1 cellular context compared by ENCODE assay signal in the genomic region with DNA sequence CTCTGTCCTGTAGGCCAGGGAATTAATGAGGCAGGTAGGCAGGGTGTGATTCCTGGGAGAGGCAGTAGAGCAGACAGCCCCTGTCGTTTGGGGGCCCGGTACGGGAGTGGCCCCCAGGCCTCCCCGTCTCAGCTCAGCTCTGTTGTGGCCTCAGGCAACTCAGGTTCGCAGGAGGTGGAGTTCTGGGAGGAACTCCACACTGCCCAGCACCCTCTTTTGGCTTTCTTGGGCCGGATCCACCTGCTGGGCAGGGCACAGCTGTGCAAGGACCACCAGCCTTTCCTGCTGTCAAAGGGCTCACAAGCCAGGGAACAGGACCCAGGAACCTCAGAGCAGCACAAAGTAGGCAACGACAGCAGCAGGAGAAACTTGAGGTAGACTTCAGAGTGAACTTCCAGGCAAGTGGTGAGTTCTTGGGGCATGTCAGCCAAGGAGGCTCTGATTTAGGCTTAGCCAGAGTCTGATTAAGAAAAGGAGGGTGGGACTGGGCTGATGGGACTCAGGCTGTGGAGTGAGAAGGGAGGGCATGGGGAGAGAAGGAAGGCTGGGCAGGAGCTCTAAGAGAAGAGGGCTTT.
TF ChIP-seq lines count a peak whose summit lies in the region.

No MANE protein-coding gene starts in this region.

TF ChIP-seq in HCT116, 20 proteins besides CTCF, POLR2A, EP300 and RAD21:
- no peak for TF ChIP-seq ZNF274 (IDR thresholded peaks at IDR 0.05; ENCODE audit: low read depth, low read length)
- no peak for TF ChIP-seq ZFX (IDR thresholded peaks at IDR 0.05)
